2 cellular contexts compared by ENCODE assay signal in the genomic region with DNA sequence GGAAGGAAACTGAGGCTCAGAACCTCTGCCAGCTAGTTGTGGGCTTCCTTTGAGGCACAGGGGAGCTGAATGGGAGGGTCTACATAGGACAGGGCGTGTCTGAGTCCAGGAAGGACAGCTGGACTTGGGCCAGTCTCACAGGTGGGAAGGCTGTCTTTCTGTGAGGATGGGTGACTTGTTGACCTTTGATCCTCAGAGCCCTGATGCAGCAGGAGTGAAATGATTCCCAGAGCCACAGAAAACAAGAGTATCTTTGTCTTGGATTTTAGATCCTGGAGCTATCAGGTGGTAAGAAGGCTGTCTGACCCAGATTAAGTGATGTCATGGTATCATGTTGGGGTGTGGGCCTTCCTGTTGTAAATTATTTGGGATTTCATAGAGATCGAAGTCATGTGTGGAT.
TF ChIP-seq lines count a peak whose summit lies in the region.

No MANE protein-coding gene starts in this region.

TF ChIP-seq in A549, 52 proteins besides CTCF, POLR2A, EP300 and RAD21:
- no peak for TF ChIP-seq MYC (IDR thresholded peaks at IDR 0.05; ENCODE audit: borderline replicate concordance, low read length)
- no peak for TF ChIP-seq ZSCAN20 (CRISPR knock-in tag; IDR thresholded peaks at IDR 0.05)
- TF ChIP-seq, protein P1, sequence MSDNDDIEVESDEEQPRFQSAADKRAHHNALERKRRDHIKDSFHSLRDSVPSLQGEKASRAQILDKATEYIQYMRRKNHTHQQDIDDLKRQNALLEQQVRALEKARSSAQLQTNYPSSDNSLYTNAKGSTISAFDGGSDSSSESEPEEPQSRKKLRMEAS (IDR thresholded peaks at IDR 0.05), result no peak
- no peak for TF ChIP-seq HDAC2 (IDR thresholded peaks at IDR 0.05)
- TF ChIP-seq RFX5 (IDR thresholded peaks at IDR 0.05), result no peak
- TF ChIP-seq ZFP36 (IDR thresholded peaks at IDR 0.05; ENCODE audit: borderline replicate concordance, partially characterized antibody), result no peak
- TF ChIP-seq, protein P2, sequence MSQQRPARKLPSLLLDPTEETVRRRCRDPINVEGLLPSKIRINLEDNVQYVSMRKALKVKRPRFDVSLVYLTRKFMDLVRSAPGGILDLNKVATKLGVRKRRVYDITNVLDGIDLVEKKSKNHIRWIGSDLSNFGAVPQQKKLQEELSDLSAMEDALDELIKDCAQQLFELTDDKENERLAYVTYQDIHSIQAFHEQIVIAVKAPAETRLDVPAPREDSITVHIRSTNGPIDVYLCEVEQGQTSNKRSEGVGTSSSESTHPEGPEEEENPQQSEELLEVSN (IDR thresholded peaks at IDR 0.05; ENCODE audit: borderline replicate concordance, low read depth), result no peak
- TF ChIP-seq ESRRA (IDR thresholded peaks at IDR 0.05; ENCODE audit: borderline replicate concordance, low read length), result no peak
- TF ChIP-seq, protein P3, sequence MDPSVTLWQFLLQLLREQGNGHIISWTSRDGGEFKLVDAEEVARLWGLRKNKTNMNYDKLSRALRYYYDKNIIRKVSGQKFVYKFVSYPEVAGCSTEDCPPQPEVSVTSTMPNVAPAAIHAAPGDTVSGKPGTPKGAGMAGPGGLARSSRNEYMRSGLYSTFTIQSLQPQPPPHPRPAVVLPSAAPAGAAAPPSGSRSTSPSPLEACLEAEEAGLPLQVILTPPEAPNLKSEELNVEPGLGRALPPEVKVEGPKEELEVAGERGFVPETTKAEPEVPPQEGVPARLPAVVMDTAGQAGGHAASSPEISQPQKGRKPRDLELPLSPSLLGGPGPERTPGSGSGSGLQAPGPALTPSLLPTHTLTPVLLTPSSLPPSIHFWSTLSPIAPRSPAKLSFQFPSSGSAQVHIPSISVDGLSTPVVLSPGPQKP (IDR thresholded peaks at IDR 0.05; ENCODE audit: low read depth, low read length), result no peak
- TF ChIP-seq, protein P4, sequence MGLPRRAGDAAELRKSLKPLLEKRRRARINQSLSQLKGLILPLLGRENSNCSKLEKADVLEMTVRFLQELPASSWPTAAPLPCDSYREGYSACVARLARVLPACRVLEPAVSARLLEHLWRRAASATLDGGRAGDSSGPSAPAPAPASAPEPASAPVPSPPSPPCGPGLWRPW (IDR thresholded peaks at IDR 0.05), result no peak
- no peak for TF ChIP-seq BHLHE40 (IDR thresholded peaks at IDR 0.05; ENCODE audit: low read depth, low read length)
- TF ChIP-seq SREBF2 (IDR thresholded peaks at IDR 0.05), result no peak
- TF ChIP-seq FOSB (CRISPR knock-in tag; IDR thresholded peaks at IDR 0.05), result no peak
- no peak for TF ChIP-seq ZC3H11A (IDR thresholded peaks at IDR 0.05)
- no peak for TF ChIP-seq MAZ (IDR thresholded peaks at IDR 0.05; ENCODE audit: borderline replicate concordance, low read depth, low read length)
- no peak for TF ChIP-seq HOXB13 (CRISPR knock-in tag; IDR thresholded peaks at IDR 0.05; ENCODE audit: low read depth)

TF ChIP-seq in K562, 482 proteins besides CTCF, POLR2A, EP300 and RAD21:
- TF ChIP-seq BMI1 (IDR thresholded peaks at IDR 0.05; ENCODE audit: low read length) (no peak), BCOR (IDR thresholded peaks at IDR 0.05) (no peak), PYGO2 (tag; IDR thresholded peaks at IDR 0.05) (no peak), ETS2 (tag; IDR thresholded peaks at IDR 0.05; ENCODE audit: borderline replicate concordance, poor library complexity, severe bottlenecking) (no peak), BRD9 (IDR thresholded peaks at IDR 0.05; ENCODE audit: low read depth, partially characterized antibody) (no peak), ZBTB17 (CRISPR knock-in tag; IDR thresholded peaks at IDR 0.05) (no peak), THRAP3 (IDR thresholded peaks at IDR 0.05; ENCODE audit: borderline replicate concordance) (no peak)
TF ChIP-seq in K562: peak in this region for 0.
